In genomic region chr15:73212424-73212823, GRCh38 we compare ENCODE assay signal across 1 cellular context.
TF ChIP-seq lines count a peak whose summit lies in the region.

No MANE protein-coding gene starts in this region.

TF ChIP-seq in A549, 52 proteins besides CTCF, POLR2A, EP300 and RAD21 (continued from another document):
- TF ChIP-seq NFE2L2 (conservative IDR thresholded peaks at IDR 0.05; ENCODE audit: low read length) (no peak), PBX3 (IDR thresholded peaks at IDR 0.05) (no peak), BCL3 (IDR thresholded peaks at IDR 0.05) (no peak), USF2 (IDR thresholded peaks at IDR 0.05) (no peak), JUN (IDR thresholded peaks at IDR 0.05) (no peak), NPAS2 (CRISPR knock-in tag; IDR thresholded peaks at IDR 0.05; ENCODE audit: borderline replicate concordance) (no peak), POLR2AphosphoS2 (conservative IDR thresholded peaks at IDR 0.05; ENCODE audit: low read length) (no peak)
TF ChIP-seq in A549: peak in this region for 0.
